1 cellular context compared by ENCODE assay signal in genomic region chr20:33993800-33994623, GRCh38.
TF ChIP-seq lines count a peak whose summit lies in the region.

Gene RALY, plus strand, starts transcription at chr20:33993911. Its CDS starts 78,164 bp downstream, at chr20:34072075.

TF ChIP-seq in K562, 482 proteins besides CTCF, POLR2A, EP300 and RAD21 (continued from another document and continues in another):
- 0 out of 2 replicates have a peak, but pooled peaks have one; percentile 22 for TF ChIP-seq LCOR (CRISPR knock-in tag; IDR thresholded peaks at IDR 0.05)
- no peak for TF ChIP-seq KLF10 (CRISPR knock-in tag; IDR thresholded peaks at IDR 0.05)
- no peak for TF ChIP-seq BRD4 (IDR thresholded peaks at IDR 0.05)
- TF ChIP-seq GATAD2B (IDR thresholded peaks at IDR 0.05; ENCODE audit: borderline replicate concordance), result peak; percentile 82; the same call in 1 of the 2 replicates
- no peak for TF ChIP-seq ZNF146 (CRISPR knock-in tag; IDR thresholded peaks at IDR 0.05; ENCODE audit: unreplicated experiment)
- TF ChIP-seq POLR2AphosphoS2 (IDR thresholded peaks at IDR 0.05; ENCODE audit: low read length), result no peak
- no peak for TF ChIP-seq SRSF7 (optimal IDR thresholded peaks at IDR 0.05; ENCODE audit: low read depth, low read length)
- TF ChIP-seq, protein P1, sequence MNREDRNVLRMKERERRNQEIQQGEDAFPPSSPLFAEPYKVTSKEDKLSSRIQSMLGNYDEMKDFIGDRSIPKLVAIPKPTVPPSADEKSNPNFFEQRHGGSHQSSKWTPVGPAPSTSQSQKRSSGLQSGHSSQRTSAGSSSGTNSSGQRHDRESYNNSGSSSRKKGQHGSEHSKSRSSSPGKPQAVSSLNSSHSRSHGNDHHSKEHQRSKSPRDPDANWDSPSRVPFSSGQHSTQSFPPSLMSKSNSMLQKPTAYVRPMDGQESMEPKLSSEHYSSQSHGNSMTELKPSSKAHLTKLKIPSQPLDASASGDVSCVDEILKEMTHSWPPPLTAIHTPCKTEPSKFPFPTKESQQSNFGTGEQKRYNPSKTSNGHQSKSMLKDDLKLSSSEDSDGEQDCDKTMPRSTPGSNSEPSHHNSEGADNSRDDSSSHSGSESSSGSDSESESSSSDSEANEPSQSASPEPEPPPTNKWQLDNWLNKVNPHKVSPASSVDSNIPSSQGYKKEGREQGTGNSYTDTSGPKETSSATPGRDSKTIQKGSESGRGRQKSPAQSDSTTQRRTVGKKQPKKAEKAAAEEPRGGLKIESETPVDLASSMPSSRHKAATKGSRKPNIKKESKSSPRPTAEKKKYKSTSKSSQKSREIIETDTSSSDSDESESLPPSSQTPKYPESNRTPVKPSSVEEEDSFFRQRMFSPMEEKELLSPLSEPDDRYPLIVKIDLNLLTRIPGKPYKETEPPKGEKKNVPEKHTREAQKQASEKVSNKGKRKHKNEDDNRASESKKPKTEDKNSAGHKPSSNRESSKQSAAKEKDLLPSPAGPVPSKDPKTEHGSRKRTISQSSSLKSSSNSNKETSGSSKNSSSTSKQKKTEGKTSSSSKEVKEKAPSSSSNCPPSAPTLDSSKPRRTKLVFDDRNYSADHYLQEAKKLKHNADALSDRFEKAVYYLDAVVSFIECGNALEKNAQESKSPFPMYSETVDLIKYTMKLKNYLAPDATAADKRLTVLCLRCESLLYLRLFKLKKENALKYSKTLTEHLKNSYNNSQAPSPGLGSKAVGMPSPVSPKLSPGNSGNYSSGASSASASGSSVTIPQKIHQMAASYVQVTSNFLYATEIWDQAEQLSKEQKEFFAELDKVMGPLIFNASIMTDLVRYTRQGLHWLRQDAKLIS (CRISPR knock-in tag; IDR thresholded peaks at IDR 0.05), result no peak
- no peak for TF ChIP-seq FOXJ2 (tag; IDR thresholded peaks at IDR 0.05)
- TF ChIP-seq SAFB (IDR thresholded peaks at IDR 0.05; ENCODE audit: borderline replicate concordance, low read depth, low read length), result 0 out of 2 replicates have a peak, but pooled peaks have one; percentile 12
- TF ChIP-seq HSF4 (CRISPR knock-in tag; IDR thresholded peaks at IDR 0.05; ENCODE audit: borderline replicate concordance), result no peak
- TF ChIP-seq GMEB1 (CRISPR knock-in tag; IDR thresholded peaks at IDR 0.05), result peak; percentile 66
- no peak for TF ChIP-seq ERF (CRISPR knock-in tag; IDR thresholded peaks at IDR 0.05)
- TF ChIP-seq NFATC3 (IDR thresholded peaks at IDR 0.05), result no peak
- no peak for TF ChIP-seq TOE1 (IDR thresholded peaks at IDR 0.05; ENCODE audit: borderline replicate concordance)
- TF ChIP-seq TOE1 (CRISPR knock-in tag; IDR thresholded peaks at IDR 0.05; ENCODE audit: borderline replicate concordance, low read depth), result no peak
- no peak for TF ChIP-seq THRAP3 (IDR thresholded peaks at IDR 0.05; ENCODE audit: borderline replicate concordance)
- peak in 1 of 2 experiments; percentile 48; a peak in 2 of 4 replicates for TF ChIP-seq HDAC1 (IDR thresholded peaks at IDR 0.05)
- no peak for TF ChIP-seq GATA2 (CRISPR knock-in tag; IDR thresholded peaks at IDR 0.05)
- TF ChIP-seq TCF7 (IDR thresholded peaks at IDR 0.05; ENCODE audit: borderline replicate concordance), result no peak
- peak; percentile 59; the same call in 1 of the 2 replicates for TF ChIP-seq ETV5 (CRISPR knock-in tag; IDR thresholded peaks at IDR 0.05; ENCODE audit: low read depth)
- TF ChIP-seq ZNF347 (CRISPR knock-in tag; IDR thresholded peaks at IDR 0.05; ENCODE audit: low read depth), result no peak
- TF ChIP-seq YY1 (IDR thresholded peaks at IDR 0.05; ENCODE audit: borderline replicate concordance in 1 of 3, control insufficient read depth in 1 of 3, extremely low read depth in 1 of 3, insufficient read depth in 3 of 3, insufficient read length in 1 of 3, insufficient replicate concordance in 2 of 3, low read depth in 1 of 3, low read length in 2 of 3), result peak in 2 of 3 experiments; percentile 14 to 24
- TF ChIP-seq NFE2L1 (tag; IDR thresholded peaks at IDR 0.05; ENCODE audit: borderline replicate concordance, low read depth), result no peak
- no peak for TF ChIP-seq KLF16 (IDR thresholded peaks at IDR 0.05)
- TF ChIP-seq, protein P2, sequence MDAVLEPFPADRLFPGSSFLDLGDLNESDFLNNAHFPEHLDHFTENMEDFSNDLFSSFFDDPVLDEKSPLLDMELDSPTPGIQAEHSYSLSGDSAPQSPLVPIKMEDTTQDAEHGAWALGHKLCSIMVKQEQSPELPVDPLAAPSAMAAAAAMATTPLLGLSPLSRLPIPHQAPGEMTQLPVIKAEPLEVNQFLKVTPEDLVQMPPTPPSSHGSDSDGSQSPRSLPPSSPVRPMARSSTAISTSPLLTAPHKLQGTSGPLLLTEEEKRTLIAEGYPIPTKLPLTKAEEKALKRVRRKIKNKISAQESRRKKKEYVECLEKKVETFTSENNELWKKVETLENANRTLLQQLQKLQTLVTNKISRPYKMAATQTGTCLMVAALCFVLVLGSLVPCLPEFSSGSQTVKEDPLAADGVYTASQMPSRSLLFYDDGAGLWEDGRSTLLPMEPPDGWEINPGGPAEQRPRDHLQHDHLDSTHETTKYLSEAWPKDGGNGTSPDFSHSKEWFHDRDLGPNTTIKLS (IDR thresholded peaks at IDR 0.05; ENCODE audit: borderline replicate concordance, low read depth), result no peak
- peak; percentile 90 for TF ChIP-seq ZNF121 (CRISPR knock-in tag; conservative IDR thresholded peaks at IDR 0.05)
- TF ChIP-seq, protein P3, sequence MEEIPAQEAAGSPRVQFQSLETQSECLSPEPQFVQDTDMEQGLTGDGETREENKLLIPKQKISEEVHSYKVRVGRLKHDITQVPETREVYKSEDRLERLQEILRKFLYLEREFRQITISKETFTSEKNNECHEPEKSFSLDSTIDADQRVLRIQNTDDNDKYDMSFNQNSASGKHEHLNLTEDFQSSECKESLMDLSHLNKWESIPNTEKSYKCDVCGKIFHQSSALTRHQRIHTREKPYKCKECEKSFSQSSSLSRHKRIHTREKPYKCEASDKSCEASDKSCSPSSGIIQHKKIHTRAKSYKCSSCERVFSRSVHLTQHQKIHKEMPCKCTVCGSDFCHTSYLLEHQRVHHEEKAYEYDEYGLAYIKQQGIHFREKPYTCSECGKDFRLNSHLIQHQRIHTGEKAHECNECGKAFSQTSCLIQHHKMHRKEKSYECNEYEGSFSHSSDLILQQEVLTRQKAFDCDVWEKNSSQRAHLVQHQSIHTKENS (CRISPR knock-in tag; IDR thresholded peaks at IDR 0.05), result no peak
- no peak for TF ChIP-seq ZNF124 (CRISPR knock-in tag; IDR thresholded peaks at IDR 0.05)
- no peak for TF ChIP-seq MCM3 (IDR thresholded peaks at IDR 0.05)
- no peak for TF ChIP-seq ZC3H8 (IDR thresholded peaks at IDR 0.05)
- no peak for TF ChIP-seq MAFF (IDR thresholded peaks at IDR 0.05; ENCODE audit: low read length)
- TF ChIP-seq BCL6 (CRISPR knock-in tag; IDR thresholded peaks at IDR 0.05), result no peak
- TF ChIP-seq NFE2 (IDR thresholded peaks at IDR 0.05; ENCODE audit: low read depth), result no peak
- TF ChIP-seq HDGF (IDR thresholded peaks at IDR 0.05), result no peak
- no peak for TF ChIP-seq ZNF696 (CRISPR knock-in tag; conservative IDR thresholded peaks at IDR 0.05)
- no peak for TF ChIP-seq ZNF3 (CRISPR knock-in tag; IDR thresholded peaks at IDR 0.05)
- TF ChIP-seq JUNB (CRISPR knock-in tag; conservative IDR thresholded peaks at IDR 0.05), result no peak
- TF ChIP-seq ATF7 (IDR thresholded peaks at IDR 0.05), result no peak
- no peak for TF ChIP-seq MTA1 (IDR thresholded peaks at IDR 0.05; ENCODE audit: borderline replicate concordance)
- no peak for TF ChIP-seq BRD9 (IDR thresholded peaks at IDR 0.05; ENCODE audit: low read depth, partially characterized antibody)
- no peak for TF ChIP-seq ZNF318 (IDR thresholded peaks at IDR 0.05; ENCODE audit: borderline replicate concordance in 1 of 2, low read depth in 1 of 2)
- no peak for TF ChIP-seq ZNF584 (CRISPR knock-in tag; IDR thresholded peaks at IDR 0.05; ENCODE audit: low read depth)
- TF ChIP-seq TCF7L2 (IDR thresholded peaks at IDR 0.05; ENCODE audit: low read depth, low read length), result no peak
- TF ChIP-seq, protein P4, sequence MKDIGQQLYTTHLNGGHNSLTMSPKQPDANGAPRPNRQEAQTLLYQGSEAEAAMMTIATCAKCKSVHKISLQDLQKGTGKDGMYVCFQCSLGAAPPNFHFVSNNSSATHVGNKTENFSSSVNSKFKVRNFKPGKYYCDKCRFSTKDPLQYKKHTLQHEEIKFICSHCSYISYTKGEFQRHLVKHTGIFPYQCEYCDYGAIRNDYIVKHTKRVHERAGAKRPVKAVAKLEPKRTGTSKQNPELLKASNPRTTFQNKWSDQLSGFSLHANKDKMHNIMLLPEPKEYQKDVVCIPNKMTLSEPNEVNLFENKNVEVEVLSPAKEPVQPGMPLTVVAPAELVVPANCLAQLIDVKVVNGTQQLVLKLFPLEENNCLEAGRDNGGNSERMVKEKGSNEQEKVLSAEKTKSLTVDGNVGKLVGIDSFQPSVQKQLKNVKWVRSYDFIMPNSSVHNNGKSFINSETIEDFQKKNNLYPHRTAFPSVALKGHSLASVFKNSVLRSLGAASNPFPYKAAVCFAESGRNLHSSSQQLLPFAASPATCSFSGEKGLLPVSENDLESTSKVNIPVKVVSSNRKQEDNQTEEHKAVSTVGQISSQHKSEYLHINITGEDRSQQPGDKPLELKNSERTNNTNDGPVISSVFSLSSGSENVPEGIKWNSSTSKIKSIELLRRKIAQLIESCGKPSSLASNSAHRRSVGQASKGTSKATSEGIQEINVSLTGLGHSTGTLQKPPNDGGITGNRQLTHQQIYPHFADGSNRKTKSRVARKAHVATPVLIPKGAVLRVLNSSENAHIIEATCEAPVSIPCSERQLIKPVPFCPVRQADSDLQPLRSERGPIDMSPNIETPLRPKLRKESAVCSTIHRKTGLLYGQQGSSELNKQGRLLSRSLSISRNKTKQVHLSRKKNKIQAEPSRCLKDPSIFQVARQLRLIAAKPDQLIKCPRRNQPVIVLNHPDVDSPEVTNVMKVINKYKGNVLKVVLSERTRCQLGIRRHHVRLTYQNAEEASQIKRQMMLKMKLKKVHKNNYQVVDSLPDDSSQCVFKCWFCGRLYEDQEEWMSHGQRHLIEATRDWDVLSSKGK (CRISPR knock-in tag; IDR thresholded peaks at IDR 0.05), result no peak
- no peak for TF ChIP-seq PRMT5 (CRISPR knock-in tag; IDR thresholded peaks at IDR 0.05)
- no peak for TF ChIP-seq GATAD2A (IDR thresholded peaks at IDR 0.05)
- no peak for TF ChIP-seq CBFB (CRISPR knock-in tag; IDR thresholded peaks at IDR 0.05)
- no peak for TF ChIP-seq ZNF57 (CRISPR knock-in tag; IDR thresholded peaks at IDR 0.05)
- TF ChIP-seq ZNF253 (CRISPR knock-in tag; conservative IDR thresholded peaks at IDR 0.05), result no peak
- TF ChIP-seq HDAC8 (tag; IDR thresholded peaks at IDR 0.05), result no peak
- no peak for TF ChIP-seq ZZZ3 (IDR thresholded peaks at IDR 0.05)
